Comparison of ENCODE assay signal across 30 cellular contexts in genomic region chr3:172770382-172770781, GRCh38.
"Had no signal": no experiment of that assay in that cellular context is flagged by ENCODE, and none has a peak within 500 bp of the region (broad histone marks: within the 10 kb centered on the region; RNA-seq: fewer than 3 reads in every experiment).

No MANE protein-coding gene starts in this region.

- H3K27ac ChIP-seq: neural progenitor cell, ovary, parathyroid adenoma, psoas muscle, skin epidermis, spleen, suprapubic skin, testis, tibial artery, transverse colon, upper lobe of left lung, vagina had no signal

- H3K79me2 ChIP-seq: parathyroid adenoma had no signal

- H3K4me1 ChIP-seq: neural progenitor cell, parathyroid adenoma, psoas muscle, spleen, suprapubic skin, testis, tibial artery, transverse colon, upper lobe of left lung, vagina had no signal

- H3K36me3 ChIP-seq: ovary, vagina had no signal

- ATAC-seq: naive thymus-derived CD4-positive, alpha-beta T cell; natural killer cell; psoas muscle; right cardiac atrium; sciatic nerve; stimulated activated memory B cell treated with anti-CD40 and anti-IgM and Interleukin-4, amounts not matched to agents 10 μg/mL and 1 μg/mL and 100 μg/mL, for 72 hours; stimulated activated naive CD8-positive, alpha-beta T cell treated with anti-CD3 and anti-CD28 coated beads, Interleukin-15, amount 100 ng/mL, for 72 hours; stimulated activated naive CD8-positive, alpha-beta T cell treated with anti-CD3 and anti-CD28 coated beads, Interleukin-15, Interleukin-2, amounts not matched to agents 100 U/mL and 50 U/mL, for 24 hours had no signal

- H3K9ac ChIP-seq: neural progenitor cell, parathyroid adenoma had no signal

- H2AFZ ChIP-seq: neural progenitor cell, parathyroid adenoma had no signal

- DNase-seq: naive thymus-derived CD4-positive, alpha-beta T cell; natural killer cell; occipital lobe; ovary; posterior cingulate gyrus; psoas muscle; right cardiac atrium; spleen; stimulated activated CD4-positive, alpha-beta T cell treated with anti-CD3 and anti-CD28 coated beads, Interleukin-12 subunit alpha, Interleukin-12 subunit beta, amount 100 ng/mL, for 4 hours; stimulated activated CD4-positive, alpha-beta T cell treated with anti-CD3 and anti-CD28 coated beads, Interleukin-1b, Interleukin-23, amount 100 ng/mL, for 48 hours; stimulated activated CD4-positive, alpha-beta T cell treated with anti-CD3 and anti-CD28 coated beads, Interleukin-4, amount 100 ng/mL, for 1 hour; stimulated activated CD4-positive, alpha-beta T cell treated with anti-CD3 and anti-CD28 coated beads, Interleukin-4, amount 100 ng/mL, for 4 hours; stimulated activated CD8-positive, alpha-beta memory T cell treated with anti-CD3 and anti-CD28 coated beads, Interleukin-4, amount 100 ng/mL, for 48 hours; stimulated activated naive CD4-positive, alpha-beta T cell; stimulated activated naive CD8-positive, alpha-beta T cell treated with anti-CD3 and anti-CD28 coated beads, Interleukin-15, amount 100 ng/mL, for 72 hours; stimulated activated naive CD8-positive, alpha-beta T cell treated with anti-CD3 and anti-CD28 coated beads, Interleukin-15, Interleukin-2, amounts not matched to agents 100 U/mL and 50 U/mL, for 24 hours; substantia nigra; testis; tibial artery; transverse colon; upper lobe of left lung had no signal

- H3K4me3 ChIP-seq: neural progenitor cell, ovary, psoas muscle, skin epidermis, smooth muscle cell, spleen, suprapubic skin, testis, tibial artery, transverse colon, upper lobe of left lung, vagina had no signal

- H3K27me3 ChIP-seq: neural progenitor cell, ovary, spleen, suprapubic skin, testis, tibial artery, transverse colon, upper lobe of left lung, vagina had no signal

- FAIRE-seq: urothelium cell line had no signal

- H3K9me3 ChIP-seq: ovary, psoas muscle, spleen, suprapubic skin, testis, tibial artery, transverse colon, upper lobe of left lung, vagina had no signal

- H3K4me2 ChIP-seq: neural progenitor cell, smooth muscle cell had no signal
